14 cellular contexts compared by ENCODE assay signal in genomic region chr5:14240366-14240765, GRCh38.
DNase-seq lines count a peak whose midpoint lies in the region; ATAC-seq and TF ChIP-seq lines count a peak whose summit lies in the region.
"Had no signal": no experiment of that assay in that cellular context is flagged by ENCODE, and none has a peak within 500 bp of the region (broad histone marks: within the 10 kb centered on the region; RNA-seq: fewer than 3 reads in every experiment).

No MANE protein-coding gene starts in this region.

- H3K27me3 ChIP-seq in trophoblast cell (ENCODE audit: insufficient read depth, low read length) (no peaks in the 10 kb centered on the region), left ventricle myocardium inferior (ENCODE audit: low read depth) (no peaks in the 10 kb centered on the region)
- H3K27me3 ChIP-seq: dorsolateral prefrontal cortex had no signal

- no peak overlapping the region for H2AFZ ChIP-seq in trophoblast cell (ENCODE audit: insufficient read depth, low read length, poor library complexity)

- H4K12ac ChIP-seq in trophoblast cell (ENCODE audit: low read depth, low read length), result no peak overlapping the region

- H3K27ac ChIP-seq in trophoblast cell (ENCODE audit: low read depth, low read length) (no peak overlapping the region), left ventricle myocardium inferior (replicated peaks) (no peak overlapping the region)

- no peaks in the 10 kb centered on the region for H3K27me3 Mint-ChIP-seq in activated T-cell treated with anti-CD3 and anti-CD28 coated beads, Interleukin-2, amount 50 U/mL, for 4 hours (ENCODE audit: low read depth)
- H3K27me3 Mint-ChIP-seq: activated naive CD8-positive, alpha-beta T cell treated with anti-CD3 and anti-CD28 coated beads, Interleukin-2, amount 50 U/mL, for 24 hours had no signal

- no peak overlapping the region for H4K91ac ChIP-seq in trophoblast cell (ENCODE audit: low read depth, low read length)

- H3K4me3 Mint-ChIP-seq in activated T-cell treated with anti-CD3 and anti-CD28 coated beads, Interleukin-2, amount 50 U/mL, for 4 hours, result no peak overlapping the region
- H3K4me3 Mint-ChIP-seq: activated naive CD8-positive, alpha-beta T cell treated with anti-CD3 and anti-CD28 coated beads, Interleukin-2, amount 50 U/mL, for 24 hours had no signal

- no peak overlapping the region for H2BK120ac ChIP-seq in trophoblast cell (ENCODE audit: insufficient read depth, low read length, poor library complexity)

- H3K18ac ChIP-seq in trophoblast cell (ENCODE audit: low read length), result no peak overlapping the region

- intact Hi-C loops in left ventricle myocardium inferior (cut with micrococcal nuclease), result no loop called here

- H2BK5ac ChIP-seq in trophoblast cell (ENCODE audit: low read depth, low read length, poor library complexity), result no peak overlapping the region

- H3K23ac ChIP-seq in trophoblast cell (ENCODE audit: low read length), result no peak overlapping the region

- H3K4me3 ChIP-seq in choroid plexus epithelial cell (ENCODE audit: low read depth, low read length) (no peak overlapping the region), trophoblast cell (ENCODE audit: low read depth, low read length) (no peak overlapping the region), left ventricle myocardium inferior (no peak overlapping the region)

- H2BK12ac ChIP-seq in trophoblast cell (ENCODE audit: low read length), result no peak overlapping the region

- no peak overlapping the region for H3K14ac ChIP-seq in trophoblast cell (ENCODE audit: low read length)

- H3K4me1 ChIP-seq in trophoblast cell (ENCODE audit: control insufficient read depth in 1 of 2, insufficient read depth in 2 of 2, low read length in 2 of 2) (peaks cover 2 to 9% of the 10 kb centered on the region in 2 experiments), left ventricle myocardium inferior (peaks cover 85% of the 10 kb centered on the region)

- H3K79me2 ChIP-seq in trophoblast cell (ENCODE audit: control insufficient read depth, insufficient read depth, low read length, poor library complexity), result peaks cover 15% of the 10 kb centered on the region

- no peak overlapping the region for H3K9ac ChIP-seq in trophoblast cell (ENCODE audit: low read length)

- H3K36me3 ChIP-seq in trophoblast cell (ENCODE audit: control insufficient read depth in 1 of 2, insufficient read depth in 2 of 2, low read length in 2 of 2) (peaks cover 0 to 3% of the 10 kb centered on the region in 2 experiments), left ventricle myocardium inferior (no peaks in the 10 kb centered on the region)

- H3K9me3 ChIP-seq in trophoblast cell (ENCODE audit: insufficient read depth, low read depth, low read length), result no peaks in the 10 kb centered on the region
- no peaks in the 10 kb centered on the region for H3K9me3 ChIP-seq in left ventricle myocardium inferior (replicated peaks)

- no peaks in the 10 kb centered on the region for H3K4me1 Mint-ChIP-seq in activated T-cell treated with anti-CD3 and anti-CD28 coated beads, Interleukin-2, amount 50 U/mL, for 4 hours (ENCODE audit: low read depth)
- H3K4me1 Mint-ChIP-seq: activated naive CD8-positive, alpha-beta T cell treated with anti-CD3 and anti-CD28 coated beads, Interleukin-2, amount 50 U/mL, for 24 hours had no signal

- TF ChIP-seq CTCF in choroid plexus epithelial cell (conservative IDR thresholded peaks at IDR 0.05; ENCODE audit: low read depth, low read length) (no peak), left ventricle myocardium inferior (IDR thresholded peaks at IDR 0.05; ENCODE audit: borderline replicate concordance) (no peak)

- H3K4me2 ChIP-seq in trophoblast cell (ENCODE audit: low read length), result no peak overlapping the region

- no CpG with 5 or more reads among the region's 2 CpGs for WGBS in trophoblast cell (ENCODE audit: extremely low coverage, insufficient coverage, insufficient read length)

- DNase-seq in DMS 273 treated with DMSO at 0.1 percent for 48 hours (lab: John Stamatoyannopoulos, UW), result peak; percentile 40
- peak; percentile 35 for DNase-seq in NCI-H446 treated with DMSO at 0.1 percent for 48 hours (lab: John Stamatoyannopoulos, UW)
- DNase-seq in choroid plexus epithelial cell (ENCODE audit: low read depth), result peak; percentile 45
- DNase-seq in trophoblast cell, result no peak
- DNase-seq in activated T-cell treated with anti-CD3 and anti-CD28 coated beads, Interleukin-2, amount 50 U/mL, for 4 hours, result no peak
- no peak for DNase-seq in left ventricle myocardium inferior
- DNase-seq: activated CD4-positive, CD25-positive, alpha-beta regulatory T cell treated with anti-CD3 and anti-CD28 coated beads, Interleukin-2, amount 50 U/mL, for 72 hours; activated naive CD8-positive, alpha-beta T cell treated with anti-CD3 and anti-CD28 coated beads, Interleukin-2, amount 50 U/mL, for 24 hours; dorsolateral prefrontal cortex; kidney; NCI-H1930; stimulated activated naive CD8-positive, alpha-beta T cell treated with anti-CD3 and anti-CD28 coated beads, Interleukin-15, Interleukin-2, amounts not matched to agents 100 U/mL and 50 U/mL, for 24 hours had no signal

- H3K4ac ChIP-seq in trophoblast cell (ENCODE audit: low read depth, low read length), result peak overlapping the region; percentile 56

- H3K36me3 Mint-ChIP-seq in activated T-cell treated with anti-CD3 and anti-CD28 coated beads, Interleukin-2, amount 50 U/mL, for 4 hours (ENCODE audit: insufficient read depth), result no peaks in the 10 kb centered on the region

- no peaks in the 10 kb centered on the region for H3K79me1 ChIP-seq in trophoblast cell (ENCODE audit: low read length)

- H2AK5ac ChIP-seq in trophoblast cell (ENCODE audit: low read length), result no peak overlapping the region

- H3K9me3 Mint-ChIP-seq in activated T-cell treated with anti-CD3 and anti-CD28 coated beads, Interleukin-2, amount 50 U/mL, for 4 hours, result no peaks in the 10 kb centered on the region
- H3K9me3 Mint-ChIP-seq: activated naive CD8-positive, alpha-beta T cell treated with anti-CD3 and anti-CD28 coated beads, Interleukin-2, amount 50 U/mL, for 24 hours had no signal

- no peak for ATAC-seq in activated T-cell treated with anti-CD3 and anti-CD28 coated beads, Interleukin-2, amount 50 U/mL, for 4 hours
- ATAC-seq in GM19035 (IDR thresholded peaks at IDR 0.05; ENCODE audit: unreplicated experiment) (no peak), GM19455 (IDR thresholded peaks at IDR 0.05; ENCODE audit: unreplicated experiment) (no peak)
- ATAC-seq: activated naive CD8-positive, alpha-beta T cell treated with anti-CD3 and anti-CD28 coated beads, Interleukin-2, amount 50 U/mL, for 24 hours; stimulated activated naive CD8-positive, alpha-beta T cell treated with anti-CD3 and anti-CD28 coated beads, Interleukin-15, Interleukin-2, amounts not matched to agents 100 U/mL and 50 U/mL, for 24 hours had no signal

- H4K8ac ChIP-seq in trophoblast cell (ENCODE audit: low read depth, low read length), result no peak overlapping the region

Comparison
In these comparisons a context has a peak if more than half of its experiments do, and no peak if none do; other contexts are left out.
1. DNase-seq: peak in DMS 273 treated with DMSO at 0.1 percent for 48 hours (single experiment), NCI-H446 treated with DMSO at 0.1 percent for 48 hours (single experiment) and choroid plexus epithelial cell (single experiment); none in trophoblast cell (0 of 2), activated T-cell treated with anti-CD3 and anti-CD28 coated beads, Interleukin-2, amount 50 U/mL, for 4 hours (single experiment) and left ventricle myocardium inferior (single experiment).